ENCODE assay signal across 18 cellular contexts in the genomic region with DNA sequence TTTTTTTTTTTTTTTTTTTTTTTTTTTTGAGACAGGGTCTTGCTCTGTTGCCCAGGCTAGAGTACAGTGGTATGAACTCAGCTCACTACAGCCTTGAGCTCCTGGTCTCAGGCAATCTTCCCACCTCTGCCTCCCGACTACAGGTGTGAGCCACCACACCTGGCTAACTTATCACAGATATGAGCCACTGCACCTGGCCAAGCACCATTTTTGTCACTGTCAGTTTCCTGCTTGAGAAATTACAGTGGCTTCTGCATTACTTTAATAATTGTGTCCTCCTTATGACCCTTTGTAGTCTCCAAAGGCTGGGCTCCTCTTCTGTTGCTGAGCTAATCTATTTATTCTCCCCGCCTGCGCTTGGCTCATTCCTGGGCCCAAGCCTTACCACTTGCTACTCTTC. TPM values are rescaled to one million over a fixed set of nuclear protein-coding genes. Genes with fewer than 3 reads are reported as not detected.
DNase-seq lines count a peak whose midpoint lies in the region; ATAC-seq and TF ChIP-seq lines count a peak whose summit lies in the region.
"Had no signal": no experiment of that assay in that cellular context is flagged by ENCODE, and none has a peak within 500 bp of the region (broad histone marks: within the 10 kb centered on the region; RNA-seq: fewer than 3 reads in every experiment).

No MANE protein-coding gene starts in this region.

- H3K9ac ChIP-seq in OCI-LY1 (ENCODE audit: low read length) (no peak overlapping the region), SU-DHL-6 (ENCODE audit: low read length) (peak overlapping the region; percentile 9; the same call in 1 of the 2 replicates)
- H3K9ac ChIP-seq: BLaER1 had no signal

- H4K20me1 ChIP-seq in GM23338 (replicated peaks; ENCODE audit: insufficient read depth) (no peaks in the 10 kb centered on the region), OCI-LY1 (ENCODE audit: insufficient read depth, low read length) (no peaks in the 10 kb centered on the region), SU-DHL-6 (ENCODE audit: low read depth, low read length) (no peaks in the 10 kb centered on the region)
- H4K20me1 ChIP-seq: BLaER1 had no signal

- no peaks in the 10 kb centered on the region for H3K9me3 ChIP-seq in OCI-LY1 (ENCODE audit: low read length)
- no peaks in the 10 kb centered on the region for H3K9me3 ChIP-seq in SU-DHL-6 (ENCODE audit: insufficient read depth, low read length)
- H3K9me3 ChIP-seq: Caco-2 had no signal

- H3K4me3 ChIP-seq in GM23338 (no peak overlapping the region), OCI-LY1 (ENCODE audit: low read depth, low read length, poor library complexity, severe bottlenecking) (no peak overlapping the region), SU-DHL-6 (ENCODE audit: insufficient read depth, low read length, poor library complexity, severe bottlenecking) (no peak overlapping the region)
- H3K4me3 ChIP-seq: BLaER1 had no signal

- TF ChIP-seq CTCF in GM23338 (conservative IDR thresholded peaks at IDR 0.05; ENCODE audit: low read depth in 2 of 2): no peak
- TF ChIP-seq CTCF in OCI-LY1 (IDR thresholded peaks at IDR 0.05; ENCODE audit: low read length): no peak
- no peak for TF ChIP-seq CTCF in SU-DHL-6 (IDR thresholded peaks at IDR 0.05; ENCODE audit: insufficient read depth, low read length, poor library complexity, severe bottlenecking)

- DNase-seq in GM23338 (ENCODE audit: low spot score) (no peak), DMS114 treated with DMSO at 0.1 percent for 48 hours (lab: John Stamatoyannopoulos, UW; ENCODE audit: unreplicated experiment) (no peak), HUDEP-2 (lab: John Stamatoyannopoulos, UW; ENCODE audit: unreplicated experiment in 76 of 76) (no peak), GF-D8 (lab: John Stamatoyannopoulos, UW) (no peak)
- DNase-seq: Caco-2; CD4-positive, CD25-positive, alpha-beta regulatory T cell; CD8-positive, alpha-beta T cell; DMS79; H7; HCEC 1CT had no signal

- H3K27me3 ChIP-seq in GM23338 (ENCODE audit: insufficient read depth) (no peaks in the 10 kb centered on the region), OCI-LY1 (ENCODE audit: insufficient read depth, low read length) (no peaks in the 10 kb centered on the region), SU-DHL-6 (ENCODE audit: low read length) (no peaks in the 10 kb centered on the region)
- H3K27me3 ChIP-seq: BLaER1 had no signal

- H3K27me3 Mint-ChIP-seq in GM23338 (ENCODE audit: insufficient read depth, low read depth, poor library complexity): peaks cover 9% of the 10 kb centered on the region

- H3K4me1 ChIP-seq in GM23338 (ENCODE audit: insufficient read depth) (peaks cover under 1% of the 10 kb centered on the region; the same call in 1 of the 2 replicates), OCI-LY1 (ENCODE audit: insufficient read depth, low read length, severe bottlenecking) (peaks cover 29% of the 10 kb centered on the region)
- H3K4me1 ChIP-seq: Caco-2 had no signal

- H3K36me3 Mint-ChIP-seq in GM23338 (ENCODE audit: low read depth): no peaks in the 10 kb centered on the region
- H3K36me3 Mint-ChIP-seq: CD8-positive, alpha-beta T cell had no signal

- peaks cover 3% of the 10 kb centered on the region; the same call in 2 of the 3 replicates for H3K4me1 Mint-ChIP-seq in GM23338

- H3K4me2 ChIP-seq in GM23338 (no peak overlapping the region), OCI-LY1 (ENCODE audit: low read length) (no peak overlapping the region), SU-DHL-6 (ENCODE audit: low read depth, low read length, poor library complexity, severe bottlenecking) (peak overlapping the region; percentile 41)
- H3K4me2 ChIP-seq: BLaER1 had no signal

- H3K9me2 ChIP-seq in GM23338 (ENCODE audit: insufficient read depth) (no peaks in the 10 kb centered on the region; the same call in 1 of the 2 replicates), OCI-LY1 (ENCODE audit: low read depth, low read length) (no peaks in the 10 kb centered on the region), SU-DHL-6 (replicated peaks; ENCODE audit: insufficient read depth, low read length) (no peaks in the 10 kb centered on the region)

- ATAC-seq in GM23338: no peak
- ATAC-seq: CD8-positive, alpha-beta T cell had no signal

- peak overlapping the region; percentile 47; the same call in 1 of the 2 replicates for H2AFZ ChIP-seq in GM23338
- no peak overlapping the region for H2AFZ ChIP-seq in OCI-LY1 (ENCODE audit: low read length)
- H2AFZ ChIP-seq in SU-DHL-6 (ENCODE audit: low read depth, low read length, severe bottlenecking): no peak overlapping the region

- no peak overlapping the region for H3K4me3 Mint-ChIP-seq in GM23338
- H3K4me3 Mint-ChIP-seq: CD4-positive, CD25-positive, alpha-beta regulatory T cell; CD8-positive, alpha-beta T cell had no signal

- H3K79me2 ChIP-seq in GM23338 (replicated peaks; ENCODE audit: insufficient read depth): no peaks in the 10 kb centered on the region
- H3K79me2 ChIP-seq in OCI-LY1 (ENCODE audit: insufficient read depth, low read length): no peaks in the 10 kb centered on the region
- no peaks in the 10 kb centered on the region for H3K79me2 ChIP-seq in SU-DHL-6 (ENCODE audit: insufficient read depth, low read length)

- H3K36me3 ChIP-seq in GM23338 (ENCODE audit: insufficient read depth) (no peaks in the 10 kb centered on the region), OCI-LY1 (ENCODE audit: insufficient read depth, low read length) (no peaks in the 10 kb centered on the region), SU-DHL-6 (ENCODE audit: low read length) (peaks cover 3% of the 10 kb centered on the region; the same call in 1 of the 2 replicates)
- H3K36me3 ChIP-seq: BLaER1 had no signal

- no peaks in the 10 kb centered on the region for H3F3A ChIP-seq in GM23338 (replicated peaks; ENCODE audit: low read depth)
- peaks cover 3% of the 10 kb centered on the region; the same call in 1 of the 2 replicates for H3F3A ChIP-seq in OCI-LY1 (ENCODE audit: insufficient read depth, low read length)
- H3F3A ChIP-seq in SU-DHL-6 (ENCODE audit: insufficient read depth): peaks cover 51% of the 10 kb centered on the region

- H3K27ac Mint-ChIP-seq in GM23338: no peak overlapping the region
- H3K27ac Mint-ChIP-seq: CD4-positive, CD25-positive, alpha-beta regulatory T cell; CD8-positive, alpha-beta T cell had no signal

- H3K27ac ChIP-seq in GM23338 (ENCODE audit: low read depth) (no peak overlapping the region), OCI-LY1 (ENCODE audit: low read depth, low read length, poor library complexity, severe bottlenecking) (peak overlapping the region; percentile 10), SU-DHL-6 (ENCODE audit: low read depth, low read length) (peak overlapping the region; percentile 76)
- H3K27ac ChIP-seq: BLaER1, C4-2B had no signal

- H3K9me3 Mint-ChIP-seq in GM23338: no peaks in the 10 kb centered on the region
- H3K9me3 Mint-ChIP-seq: CD8-positive, alpha-beta T cell had no signal

TF ChIP-seq in GM23338, 12 proteins besides CTCF, POLR2A, EP300 and RAD21:
- TF ChIP-seq, protein P1, sequence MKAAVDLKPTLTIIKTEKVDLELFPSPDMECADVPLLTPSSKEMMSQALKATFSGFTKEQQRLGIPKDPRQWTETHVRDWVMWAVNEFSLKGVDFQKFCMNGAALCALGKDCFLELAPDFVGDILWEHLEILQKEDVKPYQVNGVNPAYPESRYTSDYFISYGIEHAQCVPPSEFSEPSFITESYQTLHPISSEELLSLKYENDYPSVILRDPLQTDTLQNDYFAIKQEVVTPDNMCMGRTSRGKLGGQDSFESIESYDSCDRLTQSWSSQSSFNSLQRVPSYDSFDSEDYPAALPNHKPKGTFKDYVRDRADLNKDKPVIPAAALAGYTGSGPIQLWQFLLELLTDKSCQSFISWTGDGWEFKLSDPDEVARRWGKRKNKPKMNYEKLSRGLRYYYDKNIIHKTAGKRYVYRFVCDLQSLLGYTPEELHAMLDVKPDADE (IDR thresholded peaks at IDR 0.05): no peak
- TF ChIP-seq EZH2phosphoT487 (IDR thresholded peaks at IDR 0.05; ENCODE audit: unreplicated experiment): no peak
- TF ChIP-seq, protein P2, sequence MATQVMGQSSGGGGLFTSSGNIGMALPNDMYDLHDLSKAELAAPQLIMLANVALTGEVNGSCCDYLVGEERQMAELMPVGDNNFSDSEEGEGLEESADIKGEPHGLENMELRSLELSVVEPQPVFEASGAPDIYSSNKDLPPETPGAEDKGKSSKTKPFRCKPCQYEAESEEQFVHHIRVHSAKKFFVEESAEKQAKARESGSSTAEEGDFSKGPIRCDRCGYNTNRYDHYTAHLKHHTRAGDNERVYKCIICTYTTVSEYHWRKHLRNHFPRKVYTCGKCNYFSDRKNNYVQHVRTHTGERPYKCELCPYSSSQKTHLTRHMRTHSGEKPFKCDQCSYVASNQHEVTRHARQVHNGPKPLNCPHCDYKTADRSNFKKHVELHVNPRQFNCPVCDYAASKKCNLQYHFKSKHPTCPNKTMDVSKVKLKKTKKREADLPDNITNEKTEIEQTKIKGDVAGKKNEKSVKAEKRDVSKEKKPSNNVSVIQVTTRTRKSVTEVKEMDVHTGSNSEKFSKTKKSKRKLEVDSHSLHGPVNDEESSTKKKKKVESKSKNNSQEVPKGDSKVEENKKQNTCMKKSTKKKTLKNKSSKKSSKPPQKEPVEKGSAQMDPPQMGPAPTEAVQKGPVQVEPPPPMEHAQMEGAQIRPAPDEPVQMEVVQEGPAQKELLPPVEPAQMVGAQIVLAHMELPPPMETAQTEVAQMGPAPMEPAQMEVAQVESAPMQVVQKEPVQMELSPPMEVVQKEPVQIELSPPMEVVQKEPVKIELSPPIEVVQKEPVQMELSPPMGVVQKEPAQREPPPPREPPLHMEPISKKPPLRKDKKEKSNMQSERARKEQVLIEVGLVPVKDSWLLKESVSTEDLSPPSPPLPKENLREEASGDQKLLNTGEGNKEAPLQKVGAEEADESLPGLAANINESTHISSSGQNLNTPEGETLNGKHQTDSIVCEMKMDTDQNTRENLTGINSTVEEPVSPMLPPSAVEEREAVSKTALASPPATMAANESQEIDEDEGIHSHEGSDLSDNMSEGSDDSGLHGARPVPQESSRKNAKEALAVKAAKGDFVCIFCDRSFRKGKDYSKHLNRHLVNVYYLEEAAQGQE (IDR thresholded peaks at IDR 0.05; ENCODE audit: unreplicated experiment): no peak

RNA-seq across cellular contexts. Expression of a gene that starts 16.0 kb away (rescaled TPM):
- not detected in 2 replicates for total RNA-seq in GM23338 (2014; rRNA removed; shearing (Covaris generic))
- 0.21 TPM in 1 of 2 replicates, not detected in the other for polyA plus RNA-seq in GM23338 (2016; fragmentation: Nextera tagmentation; extraction: Ambion mirVana)
- total RNA-seq: A172; Caco-2; CD4-positive, CD25-positive, alpha-beta regulatory T cell; CD8-positive, alpha-beta T cell; Daoy; G401; H1; H7 had no signal
- polyA plus RNA-seq: CD4-positive, CD25-positive, alpha-beta regulatory T cell; H1 had no signal

RNA-seq across cellular contexts. Expression of a gene that starts 27.4 kb away (rescaled TPM):
- total RNA-seq in GM23338 (2014; rRNA removed; shearing (Covaris generic)): 712 and 727 TPM in 2 replicates
- 2,890 and 2,970 TPM in 2 replicates for polyA plus RNA-seq in GM23338 (2016; fragmentation: Nextera tagmentation; extraction: Ambion mirVana)
